18 cellular contexts compared by ENCODE assay signal in the genomic region with DNA sequence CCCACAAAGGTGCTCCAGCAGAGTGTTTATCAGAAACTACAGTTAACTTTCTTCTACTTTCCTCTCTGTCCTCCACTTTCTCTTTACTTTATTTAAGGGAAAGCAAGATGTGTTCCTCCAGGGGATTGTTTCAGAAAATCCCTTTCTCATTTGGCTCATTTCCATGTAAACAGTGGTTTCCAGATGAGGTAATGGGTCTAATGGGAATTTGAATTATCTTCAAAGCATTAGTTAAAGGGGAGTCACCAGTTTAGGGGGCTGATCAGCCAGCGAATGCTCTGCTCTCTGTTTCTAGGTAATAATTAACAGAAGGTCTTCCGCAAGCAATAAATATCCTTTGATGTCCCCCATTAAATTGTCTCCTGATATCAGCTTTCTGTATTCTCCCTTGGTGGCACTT. TPM values are rescaled to one million over a fixed set of nuclear protein-coding genes. Genes with fewer than 3 reads are reported as not detected.
DNase-seq lines count a peak whose midpoint lies in the region; TF ChIP-seq lines count a peak whose summit lies in the region.
"Had no signal": no experiment of that assay in that cellular context is flagged by ENCODE, and none has a peak within 500 bp of the region (broad histone marks: within the 10 kb centered on the region; RNA-seq: fewer than 3 reads in every experiment).

No MANE protein-coding gene starts in this region.

- H3K4me1 ChIP-seq in mesenchymal stem cell (ENCODE audit: control insufficient read depth, insufficient read depth, low read depth, low read length) (peaks cover 3% of the 10 kb centered on the region), H9 (ENCODE audit: insufficient read depth, low read length) (no peaks in the 10 kb centered on the region), neural progenitor cell (no peaks in the 10 kb centered on the region)

- H3K27ac ChIP-seq in mesenchymal stem cell (ENCODE audit: low read length, poor library complexity, severe bottlenecking) (no peak overlapping the region), H9 (ENCODE audit: insufficient read length, low read depth, low read length) (no peak overlapping the region), neural progenitor cell (no peak overlapping the region)

- TF ChIP-seq CTCF in fibroblast of mammary gland (conservative IDR thresholded peaks at IDR 0.05; ENCODE audit: control insufficient read depth, insufficient read depth, low read depth, low read length), result no peak
- TF ChIP-seq CTCF in H9 (conservative IDR thresholded peaks at IDR 0.05), result no peak
- TF ChIP-seq CTCF in neural progenitor cell (IDR thresholded peaks at IDR 0.05), result no peak

- H2BK15ac ChIP-seq in mesenchymal stem cell (ENCODE audit: low read depth, poor library complexity, severe bottlenecking), result no peak overlapping the region
- H2BK15ac ChIP-seq in H9 (ENCODE audit: low read depth, low read length), result no peak overlapping the region

- no peak overlapping the region for H4K8ac ChIP-seq in mesenchymal stem cell (ENCODE audit: low read length)
- no peak overlapping the region for H4K8ac ChIP-seq in H9 (replicated peaks; ENCODE audit: insufficient read length, low read depth, low read length)

- H3K4me2 ChIP-seq in mesenchymal stem cell (ENCODE audit: low read length, poor library complexity, severe bottlenecking) (no peak overlapping the region), H9 (ENCODE audit: insufficient read depth, insufficient read length, low read length) (no peak overlapping the region), neural progenitor cell (no peak overlapping the region)

- intact Hi-C loops in activated T-helper 1 cell treated with anti-CD3 and anti-CD28 coated beads, Interleukin-12 subunit alpha, Interleukin-12 subunit beta, Interleukin-2, Interleukin-4 antibody, amounts not matched to agents 30 ng/mL and 10 ng/mL and 1 ng/mL, durations not matched to agents 14 hours and 24 hours and 36 hours (cut with micrococcal nuclease), result no loop called here

- DNase-seq in EH (ENCODE audit: low read depth) (peak; percentile 16), M059J (ENCODE audit: low read depth) (peak; percentile 55), fibroblast of mammary gland (ENCODE audit: low read depth) (peak; percentile 43), mesenchymal stem cell (peak; percentile 60), H9 (no peak), neural progenitor cell (ENCODE audit: low spot score) (no peak)
- no peak for DNase-seq in activated CD8-positive, alpha-beta memory T cell treated with anti-CD3 and anti-CD28 coated beads, Interleukin-2, amount 50 U/mL, for 48 hours
- DNase-seq in activated T-helper 1 cell treated with anti-CD3 and anti-CD28 coated beads, Interleukin-12 subunit alpha, Interleukin-12 subunit beta, Interleukin-2, Interleukin-4 antibody, amounts not matched to agents 30 ng/mL and 10 ng/mL and 1 ng/mL, durations not matched to agents 14 hours and 24 hours and 36 hours (ENCODE audit: low spot score), result no peak
- DNase-seq: ACHN; CD4-positive, alpha-beta T cell; DMS79; GF-D8; HCEC 1CT; NCI-H1436; NCI-H2081; NCI-H226; NCI-H526; Right ventricle myocardium superior had no signal

- 100% methylated on average over 2 of the region's 2 CpGs for WGBS in mesenchymal stem cell
- no CpG with 5 or more reads among the region's 2 CpGs for WGBS in H9 (ENCODE audit: extremely low coverage, insufficient read length, low lambda C conversion rate)

- H2AK5ac ChIP-seq in mesenchymal stem cell (ENCODE audit: low read length, severe bottlenecking), result no peak overlapping the region
- no peak overlapping the region for H2AK5ac ChIP-seq in H9 (ENCODE audit: insufficient read length, low read length)

- H3K36me3 ChIP-seq in mesenchymal stem cell (ENCODE audit: control insufficient read depth in 1 of 2, insufficient read depth in 2 of 2, low read depth in 1 of 2, low read length in 2 of 2) (no peaks in the 10 kb centered on the region), neural progenitor cell (no peaks in the 10 kb centered on the region)

- H3K27me3 ChIP-seq in mesenchymal stem cell (ENCODE audit: control insufficient read depth in 1 of 2, insufficient read depth in 1 of 2, low read length in 2 of 2) (peaks cover 0 to 16% of the 10 kb centered on the region in 2 experiments), H9 (ENCODE audit: insufficient read depth, low read length) (no peaks in the 10 kb centered on the region), neural progenitor cell (no peaks in the 10 kb centered on the region)

- no peaks in the 10 kb centered on the region for H3F3A ChIP-seq in neural progenitor cell (ENCODE audit: low read depth)

- H3K4ac ChIP-seq in mesenchymal stem cell (ENCODE audit: low read depth in 1 of 2, low read length in 2 of 2), result no peak overlapping the region
- no peak overlapping the region for H3K4ac ChIP-seq in H9 (ENCODE audit: low read depth, low read length)

- H3K79me1 ChIP-seq in mesenchymal stem cell (replicated peaks; ENCODE audit: low read length, poor library complexity, severe bottlenecking), result no peaks in the 10 kb centered on the region
- no peaks in the 10 kb centered on the region for H3K79me1 ChIP-seq in H9 (ENCODE audit: insufficient read depth, low read depth, low read length, poor library complexity, severe bottlenecking)

- no peak overlapping the region for H3K27ac Mint-ChIP-seq in H9
- no peak overlapping the region for H3K27ac Mint-ChIP-seq in activated T-helper 1 cell treated with anti-CD3 and anti-CD28 coated beads, Interleukin-12 subunit alpha, Interleukin-12 subunit beta, Interleukin-2, Interleukin-4 antibody, amounts not matched to agents 30 ng/mL and 10 ng/mL and 1 ng/mL, durations not matched to agents 14 hours and 24 hours and 36 hours
- H3K27ac Mint-ChIP-seq in neural progenitor cell, result no peak overlapping the region
- H3K27ac Mint-ChIP-seq: CD4-positive, alpha-beta T cell had no signal

- no peak overlapping the region for H2BK120ac ChIP-seq in mesenchymal stem cell (ENCODE audit: low read depth, low read length)
- no peak overlapping the region for H2BK120ac ChIP-seq in H9 (ENCODE audit: low read depth, low read length, poor library complexity, severe bottlenecking)

- H3K9ac ChIP-seq in mesenchymal stem cell (ENCODE audit: low read length) (no peak overlapping the region), H9 (ENCODE audit: extremely low read depth, insufficient read length, low read length) (no peak overlapping the region), neural progenitor cell (no peak overlapping the region)

- no peak overlapping the region for H3K4me3 ChIP-seq in fibroblast of mammary gland (ENCODE audit: control insufficient read depth, low read depth, low read length)
- H3K4me3 ChIP-seq in mesenchymal stem cell (ENCODE audit: insufficient read depth in 1 of 2, low read depth in 1 of 2, low read length in 2 of 2), result no peak overlapping the region
- no peak overlapping the region for H3K4me3 ChIP-seq in neural progenitor cell

- no peak overlapping the region for H3K56ac ChIP-seq in H9 (ENCODE audit: insufficient read length, low read depth, low read length)

- H3K23ac ChIP-seq in mesenchymal stem cell (ENCODE audit: low read length in 2 of 2), result no peak overlapping the region
- no peak overlapping the region for H3K23ac ChIP-seq in H9 (ENCODE audit: insufficient read length, low read depth, low read length)

- H4K5ac ChIP-seq in H9 (ENCODE audit: insufficient read length, low read depth, low read length), result no peak overlapping the region

- H3K9me3 ChIP-seq in mesenchymal stem cell (ENCODE audit: control insufficient read depth, low read length) (no peaks in the 10 kb centered on the region), H9 (ENCODE audit: control insufficient read depth, low read depth, low read length) (no peaks in the 10 kb centered on the region), neural progenitor cell (ENCODE audit: low read depth) (no peaks in the 10 kb centered on the region)

- H2BK5ac ChIP-seq in mesenchymal stem cell (ENCODE audit: low read depth, low read length, poor library complexity, severe bottlenecking) (no peak overlapping the region), H9 (ENCODE audit: insufficient read length, low read length) (no peak overlapping the region)

- peaks cover 7 to 8% of the 10 kb centered on the region in 2 experiments; a peak in 4 of 5 replicates for H3K9me3 Mint-ChIP-seq in H9
- no peaks in the 10 kb centered on the region for H3K9me3 Mint-ChIP-seq in activated T-helper 1 cell treated with anti-CD3 and anti-CD28 coated beads, Interleukin-12 subunit alpha, Interleukin-12 subunit beta, Interleukin-2, Interleukin-4 antibody, amounts not matched to agents 30 ng/mL and 10 ng/mL and 1 ng/mL, durations not matched to agents 14 hours and 24 hours and 36 hours
- H3K9me3 Mint-ChIP-seq in neural progenitor cell, result peaks cover 6% of the 10 kb centered on the region
- H3K9me3 Mint-ChIP-seq: CD4-positive, alpha-beta T cell had no signal

- H2BK12ac ChIP-seq in mesenchymal stem cell (ENCODE audit: low read length in 2 of 2) (no peak overlapping the region), H9 (ENCODE audit: insufficient read length, low read depth, low read length) (no peak overlapping the region)

- no peak overlapping the region for H3K14ac ChIP-seq in mesenchymal stem cell (ENCODE audit: low read length in 2 of 2)
- no peak overlapping the region for H3K14ac ChIP-seq in H9 (ENCODE audit: insufficient read depth, low read length)

- H3K4me1 Mint-ChIP-seq in H9 (peaks cover 8 to 12% of the 10 kb centered on the region in 2 experiments; a peak in 3 of 4 replicates), neural progenitor cell (peaks cover 4% of the 10 kb centered on the region)
- H3K4me1 Mint-ChIP-seq in activated T-helper 1 cell treated with anti-CD3 and anti-CD28 coated beads, Interleukin-12 subunit alpha, Interleukin-12 subunit beta, Interleukin-2, Interleukin-4 antibody, amounts not matched to agents 30 ng/mL and 10 ng/mL and 1 ng/mL, durations not matched to agents 14 hours and 24 hours and 36 hours (ENCODE audit: low read depth), result no peaks in the 10 kb centered on the region

- H3T11ph ChIP-seq in H9 (ENCODE audit: low read length), result no peak overlapping the region

- H3K18ac ChIP-seq in mesenchymal stem cell (ENCODE audit: low read depth in 1 of 2, low read length in 2 of 2), result no peak overlapping the region
- H3K18ac ChIP-seq in H9 (ENCODE audit: insufficient read length, low read depth, low read length), result no peak overlapping the region

- H3K27me3 Mint-ChIP-seq in H9 (ENCODE audit: low read depth) (no peaks in the 10 kb centered on the region), neural progenitor cell (ENCODE audit: insufficient read depth, low read depth) (peaks cover 2% of the 10 kb centered on the region)
- H3K27me3 Mint-ChIP-seq in activated T-helper 1 cell treated with anti-CD3 and anti-CD28 coated beads, Interleukin-12 subunit alpha, Interleukin-12 subunit beta, Interleukin-2, Interleukin-4 antibody, amounts not matched to agents 30 ng/mL and 10 ng/mL and 1 ng/mL, durations not matched to agents 14 hours and 24 hours and 36 hours (ENCODE audit: insufficient read depth), result peaks cover 13% of the 10 kb centered on the region

- H3K4me3 Mint-ChIP-seq in H9 (no peak overlapping the region), neural progenitor cell (no peak overlapping the region)
- no peak overlapping the region for H3K4me3 Mint-ChIP-seq in activated T-helper 1 cell treated with anti-CD3 and anti-CD28 coated beads, Interleukin-12 subunit alpha, Interleukin-12 subunit beta, Interleukin-2, Interleukin-4 antibody, amounts not matched to agents 30 ng/mL and 10 ng/mL and 1 ng/mL, durations not matched to agents 14 hours and 24 hours and 36 hours
- H3K4me3 Mint-ChIP-seq: CD4-positive, alpha-beta T cell had no signal

- no peaks in the 10 kb centered on the region for H3K23me2 ChIP-seq in H9 (ENCODE audit: insufficient read length, low read depth, low read length, poor library complexity, severe bottlenecking)

- H2BK20ac ChIP-seq in H9 (ENCODE audit: low read depth, low read length, poor library complexity, severe bottlenecking), result no peak overlapping the region

- H3K36me3 Mint-ChIP-seq in H9 (ENCODE audit: insufficient read depth in 1 of 3, low read depth in 3 of 3) (peaks cover 0 to 8% (median 3%) of the 10 kb centered on the region in 3 experiments; a peak in 3 of 7 replicates), neural progenitor cell (no peaks in the 10 kb centered on the region)
- no peaks in the 10 kb centered on the region for H3K36me3 Mint-ChIP-seq in activated T-helper 1 cell treated with anti-CD3 and anti-CD28 coated beads, Interleukin-12 subunit alpha, Interleukin-12 subunit beta, Interleukin-2, Interleukin-4 antibody, amounts not matched to agents 30 ng/mL and 10 ng/mL and 1 ng/mL, durations not matched to agents 14 hours and 24 hours and 36 hours (ENCODE audit: low read depth)

- H2AFZ ChIP-seq in mesenchymal stem cell (ENCODE audit: low read depth, low read length) (no peak overlapping the region), H9 (ENCODE audit: low read length) (no peak overlapping the region), neural progenitor cell (replicated peaks) (no peak overlapping the region)

- H4K20me1 ChIP-seq in H9 (ENCODE audit: control insufficient read depth, insufficient read depth, insufficient read length) (no peaks in the 10 kb centered on the region), neural progenitor cell (ENCODE audit: low read depth) (no peaks in the 10 kb centered on the region)

- H3K79me2 ChIP-seq in H9 (ENCODE audit: insufficient read depth, low read length) (no peaks in the 10 kb centered on the region), neural progenitor cell (ENCODE audit: low read depth) (no peaks in the 10 kb centered on the region)

- H4K91ac ChIP-seq in mesenchymal stem cell (ENCODE audit: low read length) (no peak overlapping the region), H9 (ENCODE audit: insufficient read length, low read depth, low read length) (no peak overlapping the region)

RNA-seq across cellular contexts. Expression of gene ZNF639, which starts 30.4 kb away (rescaled TPM):
- total RNA-seq in M059J (2014; rRNA removed; shearing (Covaris generic)), result 71.5 and 87.3 TPM in 2 replicates
- polyA plus RNA-seq in mesenchymal stem cell (2013, experiment 1 of 2), result 28.1 TPM
- polyA plus RNA-seq in mesenchymal stem cell (2013, experiment 2 of 2), result 27.4 TPM
- total RNA-seq in H9 (2021) (44.1 and 44.7 TPM in 2 replicates), neural progenitor cell (ENCODE audit: low replicate concordance) (55.0 and 107 TPM in 2 replicates)
- 36.2 and 37.0 TPM in 2 replicates for total RNA-seq in activated T-helper 1 cell treated with anti-CD3 and anti-CD28 coated beads, Interleukin-12 subunit alpha, Interleukin-12 subunit beta, Interleukin-2, Interleukin-4 antibody, amounts not matched to agents 30 ng/mL and 10 ng/mL and 1 ng/mL, durations not matched to agents 14 hours and 24 hours and 36 hours

RNA-seq across cellular contexts. Expression of gene KCNMB3, which starts 41.5 kb away (rescaled TPM):
- 0.52 and 1.1 TPM in 2 replicates for total RNA-seq in M059J (2014; rRNA removed; shearing (Covaris generic))
- polyA plus RNA-seq in mesenchymal stem cell (2013, experiment 1 of 2), result 0.98 TPM
- polyA plus RNA-seq in mesenchymal stem cell (2013, experiment 2 of 2), result 0.77 TPM
- 1.6 and 1.9 TPM in 2 replicates for total RNA-seq in H9 (2021)
- total RNA-seq in activated T-helper 1 cell treated with anti-CD3 and anti-CD28 coated beads, Interleukin-12 subunit alpha, Interleukin-12 subunit beta, Interleukin-2, Interleukin-4 antibody, amounts not matched to agents 30 ng/mL and 10 ng/mL and 1 ng/mL, durations not matched to agents 14 hours and 24 hours and 36 hours, result 0.10 and 0.47 TPM in 2 replicates
- 2.9 and 4.4 TPM in 2 replicates for total RNA-seq in neural progenitor cell (ENCODE audit: low replicate concordance)

RNA-seq across cellular contexts. Expression of gene MFN1, which starts 55.1 kb away (rescaled TPM):
- 24.8 and 34.1 TPM in 2 replicates for total RNA-seq in M059J (2014; rRNA removed; shearing (Covaris generic))
- polyA plus RNA-seq in mesenchymal stem cell (2013, experiment 1 of 2), result 17.2 TPM
- polyA plus RNA-seq in mesenchymal stem cell (2013, experiment 2 of 2), result 17.9 TPM
- total RNA-seq in H9 (2021), result 45.2 and 46.0 TPM in 2 replicates
- total RNA-seq in activated T-helper 1 cell treated with anti-CD3 and anti-CD28 coated beads, Interleukin-12 subunit alpha, Interleukin-12 subunit beta, Interleukin-2, Interleukin-4 antibody, amounts not matched to agents 30 ng/mL and 10 ng/mL and 1 ng/mL, durations not matched to agents 14 hours and 24 hours and 36 hours, result 29.5 and 37.7 TPM in 2 replicates
- total RNA-seq in neural progenitor cell (ENCODE audit: low replicate concordance), result 45.6 and 62.5 TPM in 2 replicates

Comparison
In these comparisons a context has a peak if more than half of its experiments do, and no peak if none do; other contexts are left out.
1. DNase-seq: peak in EH (single experiment), M059J (single experiment), fibroblast of mammary gland (single experiment) and mesenchymal stem cell (single experiment); none in H9 (single experiment), activated CD8-positive, alpha-beta memory T cell treated with anti-CD3 and anti-CD28 coated beads, Interleukin-2, amount 50 U/mL, for 48 hours (single experiment), activated T-helper 1 cell treated with anti-CD3 and anti-CD28 coated beads, Interleukin-12 subunit alpha, Interleukin-12 subunit beta, Interleukin-2, Interleukin-4 antibody, amounts not matched to agents 30 ng/mL and 10 ng/mL and 1 ng/mL, durations not matched to agents 14 hours and 24 hours and 36 hours (single experiment) and neural progenitor cell (single experiment).